Comparison of ENCODE assay signal across 2 cellular contexts in genomic region chr7:100671353-100672327, GRCh38.
TF ChIP-seq lines count a peak whose summit lies in the region.

No MANE protein-coding gene starts in this region.

TF ChIP-seq in SK-N-SH treated with all-trans-retinoic acid at 6 μM for 48 hours, 23 proteins besides CTCF, POLR2A, EP300 and RAD21 (continued from another document):
- no peak for TF ChIP-seq TSHZ2 (CRISPR knock-in tag; IDR thresholded peaks at IDR 0.05)
- TF ChIP-seq, protein P1, sequence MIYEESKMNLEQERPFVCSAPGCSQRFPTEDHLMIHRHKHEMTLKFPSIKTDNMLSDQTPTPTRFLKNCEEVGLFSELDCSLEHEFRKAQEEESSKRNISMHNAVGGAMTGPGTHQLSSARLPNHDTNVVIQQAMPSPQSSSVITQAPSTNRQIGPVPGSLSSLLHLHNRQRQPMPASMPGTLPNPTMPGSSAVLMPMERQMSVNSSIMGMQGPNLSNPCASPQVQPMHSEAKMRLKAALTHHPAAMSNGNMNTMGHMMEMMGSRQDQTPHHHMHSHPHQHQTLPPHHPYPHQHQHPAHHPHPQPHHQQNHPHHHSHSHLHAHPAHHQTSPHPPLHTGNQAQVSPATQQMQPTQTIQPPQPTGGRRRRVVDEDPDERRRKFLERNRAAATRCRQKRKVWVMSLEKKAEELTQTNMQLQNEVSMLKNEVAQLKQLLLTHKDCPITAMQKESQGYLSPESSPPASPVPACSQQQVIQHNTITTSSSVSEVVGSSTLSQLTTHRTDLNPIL (CRISPR knock-in tag; IDR thresholded peaks at IDR 0.05; ENCODE audit: low read depth): no peak

TF ChIP-seq in SK-N-SH, 30 proteins besides CTCF, POLR2A, EP300 and RAD21:
- TF ChIP-seq REST (IDR thresholded peaks at IDR 0.05; ENCODE audit: low read depth, low read length) (no peak), FOSL2 (IDR thresholded peaks at IDR 0.05; ENCODE audit: borderline replicate concordance, low read depth) (no peak), NRF1 (IDR thresholded peaks at IDR 0.05; ENCODE audit: low read depth, low read length) (no peak), USF2 (IDR thresholded peaks at IDR 0.05; ENCODE audit: borderline replicate concordance, low read depth, low read length) (no peak), TAF1 (IDR thresholded peaks at IDR 0.05; ENCODE audit: borderline replicate concordance, low read depth, low read length) (no peak), RFX5 (IDR thresholded peaks at IDR 0.05; ENCODE audit: low read length) (no peak), IRF3 (IDR thresholded peaks at IDR 0.05; ENCODE audit: low read depth, low read length) (no peak)
